In genomic region chr4:88569944-88570455, GRCh38 we compare ENCODE assay signal across 16 cellular contexts.
"Had no signal": no experiment of that assay in that cellular context is flagged by ENCODE, and none has a peak within 500 bp of the region (broad histone marks: within the 10 kb centered on the region; RNA-seq: fewer than 3 reads in every experiment).

No MANE protein-coding gene starts in this region.

- H3K4me3 Mint-ChIP-seq: activated CD8-positive, alpha-beta memory T cell treated with anti-CD3 and anti-CD28 coated beads, Interleukin-2, amount 10 ng/mL, durations not matched to agents 7 days and 5 days; activated naive CD8-positive, alpha-beta T cell treated with anti-CD3 and anti-CD28 coated beads for 36 hours; activated T-cell treated with anti-CD3 and anti-CD28 coated beads, Interleukin-2, amount 50 U/mL, for 24 hours; stimulated activated naive CD8-positive, alpha-beta T cell treated with anti-CD3 and anti-CD28 coated beads, Interleukin-15, amount 100 ng/mL, for 72 hours; T-helper 2 cell treated with Interferon-gamma antibody and Interleukin-4, amounts not matched to agents 5 μg/mL and 100 μg/mL, for 36 hours had no signal

- H3K36me3 Mint-ChIP-seq: activated CD8-positive, alpha-beta memory T cell treated with anti-CD3 and anti-CD28 coated beads, Interleukin-2, amount 10 ng/mL, durations not matched to agents 7 days and 5 days; activated naive CD8-positive, alpha-beta T cell treated with anti-CD3 and anti-CD28 coated beads for 36 hours had no signal

- H3K4me1 Mint-ChIP-seq: activated CD8-positive, alpha-beta memory T cell treated with anti-CD3 and anti-CD28 coated beads, Interleukin-2, amount 10 ng/mL, durations not matched to agents 7 days and 5 days; activated naive CD8-positive, alpha-beta T cell treated with anti-CD3 and anti-CD28 coated beads for 36 hours had no signal

- H3K4me3 ChIP-seq: gastrocnemius medialis, heart right ventricle, left ventricle myocardium inferior, ovary, thoracic aorta had no signal

- DNase-seq: activated CD4-positive, alpha-beta T cell treated with anti-CD3 and anti-CD28 coated beads, Interleukin-2, amount 50 U/mL, for 48 hours; activated CD8-positive, alpha-beta memory T cell treated with anti-CD3 and anti-CD28 coated beads, Interleukin-2, amount 10 ng/mL, durations not matched to agents 7 days and 5 days; activated gamma-delta T cell; activated naive CD8-positive, alpha-beta T cell treated with anti-CD3 and anti-CD28 coated beads for 36 hours; activated T-cell treated with anti-CD3 and anti-CD28 coated beads, Interleukin-2, amount 50 U/mL, for 24 hours; anterior cingulate cortex; gastrocnemius medialis; heart right ventricle; left ventricle myocardium inferior; mesenchymal stem cell; ovary; stimulated activated CD4-positive, alpha-beta T cell treated with anti-CD3 and anti-CD28 coated beads, Interleukin-4, amount 100 ng/mL, for 24 hours; stimulated activated naive CD8-positive, alpha-beta T cell treated with anti-CD3 and anti-CD28 coated beads, Interleukin-15, amount 100 ng/mL, for 72 hours had no signal

- H3K27ac ChIP-seq: gastrocnemius medialis, heart right ventricle, left ventricle myocardium inferior, ovary, thoracic aorta had no signal

- H3K36me3 ChIP-seq: gastrocnemius medialis, heart right ventricle, left ventricle myocardium inferior, ovary, thoracic aorta had no signal

- H3K27me3 ChIP-seq: gastrocnemius medialis, heart right ventricle, ovary had no signal

- ATAC-seq: activated CD4-positive, CD25-positive, alpha-beta regulatory T cell treated with anti-CD3 and anti-CD28 coated beads, Interleukin-2, amount 50 U/mL, for 24 hours; activated CD8-positive, alpha-beta memory T cell treated with anti-CD3 and anti-CD28 coated beads, Interleukin-2, amount 10 ng/mL, durations not matched to agents 7 days and 5 days; gastrocnemius medialis; heart right ventricle; stimulated activated naive CD8-positive, alpha-beta T cell treated with anti-CD3 and anti-CD28 coated beads, Interleukin-15, amount 100 ng/mL, for 72 hours had no signal

- H3K9me3 ChIP-seq: gastrocnemius medialis, heart right ventricle, left ventricle myocardium inferior, ovary, thoracic aorta had no signal

- H3K27ac Mint-ChIP-seq: activated CD8-positive, alpha-beta memory T cell treated with anti-CD3 and anti-CD28 coated beads, Interleukin-2, amount 10 ng/mL, durations not matched to agents 7 days and 5 days; activated naive CD8-positive, alpha-beta T cell treated with anti-CD3 and anti-CD28 coated beads for 36 hours; activated T-cell treated with anti-CD3 and anti-CD28 coated beads, Interleukin-2, amount 50 U/mL, for 24 hours; stimulated activated naive CD8-positive, alpha-beta T cell treated with anti-CD3 and anti-CD28 coated beads, Interleukin-15, amount 100 ng/mL, for 72 hours; T-helper 2 cell treated with Interferon-gamma antibody and Interleukin-4, amounts not matched to agents 5 μg/mL and 100 μg/mL, for 36 hours had no signal

- H3K9me3 Mint-ChIP-seq: activated naive CD8-positive, alpha-beta T cell treated with anti-CD3 and anti-CD28 coated beads for 36 hours; activated T-cell treated with anti-CD3 and anti-CD28 coated beads, Interleukin-2, amount 50 U/mL, for 24 hours; T-helper 2 cell treated with Interferon-gamma antibody and Interleukin-4, amounts not matched to agents 5 μg/mL and 100 μg/mL, for 36 hours had no signal
